ENCODE assay signal across 35 cellular contexts in genomic region chrX:31443654-31444053, GRCh38.
"Had no signal": no experiment of that assay in that cellular context is flagged by ENCODE, and none has a peak within 500 bp of the region (broad histone marks: within the 10 kb centered on the region; RNA-seq: fewer than 3 reads in every experiment).

No MANE protein-coding gene starts in this region.

- ATAC-seq: activated CD4-positive, CD25-positive, alpha-beta regulatory T cell treated with anti-CD3 and anti-CD28 coated beads, Interleukin-2, amount 50 U/mL, for 24 hours; activated CD8-positive, alpha-beta T cell treated with anti-CD3 and anti-CD28 coated beads for 36 hours; activated naive CD8-positive, alpha-beta T cell treated with anti-CD3 and anti-CD28 coated beads, Interleukin-2, amount 50 U/mL, for 24 hours; effector memory CD8-positive, alpha-beta T cell; foreskin keratinocyte; gastrocnemius medialis; heart left ventricle; T-helper 17 cell had no signal

- H3K4me3 ChIP-seq: adrenal gland, esophagus muscularis mucosa, gastrocnemius medialis, heart left ventricle had no signal

- H3K9me3 Mint-ChIP-seq: activated B cell treated with CpG ODN at 0.5 μM for 24 hours; activated CD8-positive, alpha-beta T cell treated with anti-CD3 and anti-CD28 coated beads for 36 hours; activated naive CD4-positive, alpha-beta T cell treated with anti-CD3 and anti-CD28 coated beads for 36 hours; activated naive CD4-positive, alpha-beta T cell treated with anti-CD3 and anti-CD28 coated beads, Interleukin-2, amount 50 U/mL, for 24 hours; activated naive CD8-positive, alpha-beta T cell treated with anti-CD3 and anti-CD28 coated beads for 36 hours; activated naive CD8-positive, alpha-beta T cell treated with anti-CD3 and anti-CD28 coated beads, Interleukin-2, amount 50 U/mL, for 24 hours; activated T-helper 1 cell treated with anti-CD3 and anti-CD28 coated beads, Interleukin-12 subunit alpha, Interleukin-12 subunit beta, Interleukin-2, Interleukin-4 antibody, amounts not matched to agents 30 ng/mL and 10 ng/mL and 1 ng/mL, durations not matched to agents 14 hours and 24 hours and 36 hours; activated T-helper 2 cell treated with anti-CD3 and anti-CD28 coated beads, Interferon-gamma antibody, Interleukin-2, Interleukin-4, amounts not matched to agents 10 μg/mL and 5 μg/mL and 100 μg/mL, durations not matched to agents 14 hours and 24 hours and 36 hours; effector memory CD8-positive, alpha-beta T cell; T-helper 2 cell treated with Interferon-gamma antibody and Interleukin-4, amounts not matched to agents 5 μg/mL and 100 μg/mL, for 36 hours had no signal

- H3K4me1 ChIP-seq: adrenal gland, esophagus muscularis mucosa, foreskin keratinocyte, gastrocnemius medialis, heart left ventricle had no signal

- DNase-seq: activated B cell treated with CpG ODN at 0.5 μM for 24 hours; activated CD4-positive, alpha-beta T cell treated with anti-CD3 and anti-CD28 coated beads for 48 hours; activated CD4-positive, alpha-beta T cell treated with anti-CD3 and anti-CD28 coated beads, Interleukin-2, amount 50 U/mL, for 1 hour; activated CD4-positive, alpha-beta T cell treated with anti-CD3 and anti-CD28 coated beads, Interleukin-2, amount 50 U/mL, for 48 hours; activated CD8-positive, alpha-beta memory T cell treated with anti-CD3 and anti-CD28 coated beads for 24 hours; activated CD8-positive, alpha-beta T cell treated with anti-CD3 and anti-CD28 coated beads for 36 hours; activated effector memory CD4-positive, alpha-beta T cell treated with anti-CD3 and anti-CD28 coated beads, Interleukin-2, amount 50 U/mL, for 16 hours; activated naive CD4-positive, alpha-beta T cell treated with anti-CD3 and anti-CD28 coated beads for 36 hours; activated naive CD8-positive, alpha-beta T cell treated with anti-CD3 and anti-CD28 coated beads for 36 hours; activated naive CD8-positive, alpha-beta T cell treated with anti-CD3 and anti-CD28 coated beads, Interleukin-2, amount 50 U/mL, for 24 hours; activated T-cell treated with anti-CD3 and anti-CD28 coated beads, Interleukin-2, amount 50 U/mL, for 48 hours; adrenal gland; amygdala; aorta; brain microvascular endothelial cell; caudate nucleus; cortex of kidney; dermis blood vessel endothelial cell; effector CD4-positive, alpha-beta T cell; effector memory CD8-positive, alpha-beta T cell; erythroblast; foreskin keratinocyte; gastrocnemius medialis; glutamatergic neuron; heart left ventricle; T-helper 1 cell; T-helper 17 cell; T1000; WERI-Rb-1 had no signal

- H3K4me3 Mint-ChIP-seq: activated B cell treated with CpG ODN at 0.5 μM for 24 hours; activated CD8-positive, alpha-beta T cell treated with anti-CD3 and anti-CD28 coated beads for 36 hours; activated naive CD4-positive, alpha-beta T cell treated with anti-CD3 and anti-CD28 coated beads for 36 hours; activated naive CD4-positive, alpha-beta T cell treated with anti-CD3 and anti-CD28 coated beads, Interleukin-2, amount 50 U/mL, for 24 hours; activated naive CD8-positive, alpha-beta T cell treated with anti-CD3 and anti-CD28 coated beads for 36 hours; activated naive CD8-positive, alpha-beta T cell treated with anti-CD3 and anti-CD28 coated beads, Interleukin-2, amount 50 U/mL, for 24 hours; activated T-helper 1 cell treated with anti-CD3 and anti-CD28 coated beads, Interleukin-12 subunit alpha, Interleukin-12 subunit beta, Interleukin-2, Interleukin-4 antibody, amounts not matched to agents 30 ng/mL and 10 ng/mL and 1 ng/mL, durations not matched to agents 14 hours and 24 hours and 36 hours; effector memory CD8-positive, alpha-beta T cell; T-helper 17 cell; T-helper 2 cell treated with Interferon-gamma antibody and Interleukin-4, amounts not matched to agents 5 μg/mL and 100 μg/mL, for 36 hours had no signal

- H3K9me3 ChIP-seq: adrenal gland, esophagus muscularis mucosa, gastrocnemius medialis, heart left ventricle had no signal

- H3K27me3 Mint-ChIP-seq: activated B cell treated with CpG ODN at 0.5 μM for 24 hours; activated CD8-positive, alpha-beta T cell treated with anti-CD3 and anti-CD28 coated beads for 36 hours; activated naive CD4-positive, alpha-beta T cell treated with anti-CD3 and anti-CD28 coated beads, Interleukin-2, amount 50 U/mL, for 24 hours; activated naive CD8-positive, alpha-beta T cell treated with anti-CD3 and anti-CD28 coated beads for 36 hours; activated naive CD8-positive, alpha-beta T cell treated with anti-CD3 and anti-CD28 coated beads, Interleukin-2, amount 50 U/mL, for 24 hours; effector memory CD8-positive, alpha-beta T cell; T-helper 17 cell had no signal

- H3K27ac ChIP-seq: adrenal gland, brain microvascular endothelial cell, esophagus muscularis mucosa, foreskin keratinocyte, gastrocnemius medialis, heart left ventricle, WERI-Rb-1 had no signal

- H3K36me3 Mint-ChIP-seq: activated naive CD4-positive, alpha-beta T cell treated with anti-CD3 and anti-CD28 coated beads, Interleukin-2, amount 50 U/mL, for 24 hours; activated naive CD8-positive, alpha-beta T cell treated with anti-CD3 and anti-CD28 coated beads for 36 hours had no signal

- H3K27ac Mint-ChIP-seq: activated B cell treated with CpG ODN at 0.5 μM for 24 hours; activated CD8-positive, alpha-beta T cell treated with anti-CD3 and anti-CD28 coated beads for 36 hours; activated naive CD4-positive, alpha-beta T cell treated with anti-CD3 and anti-CD28 coated beads for 36 hours; activated naive CD4-positive, alpha-beta T cell treated with anti-CD3 and anti-CD28 coated beads, Interleukin-2, amount 50 U/mL, for 24 hours; activated naive CD8-positive, alpha-beta T cell treated with anti-CD3 and anti-CD28 coated beads for 36 hours; activated naive CD8-positive, alpha-beta T cell treated with anti-CD3 and anti-CD28 coated beads, Interleukin-2, amount 50 U/mL, for 24 hours; activated T-helper 1 cell treated with anti-CD3 and anti-CD28 coated beads, Interleukin-12 subunit alpha, Interleukin-12 subunit beta, Interleukin-2, Interleukin-4 antibody, amounts not matched to agents 30 ng/mL and 10 ng/mL and 1 ng/mL, durations not matched to agents 14 hours and 24 hours and 36 hours; activated T-helper 2 cell treated with anti-CD3 and anti-CD28 coated beads, Interferon-gamma antibody, Interleukin-2, Interleukin-4, amounts not matched to agents 10 μg/mL and 5 μg/mL and 100 μg/mL, durations not matched to agents 14 hours and 24 hours and 36 hours; effector memory CD8-positive, alpha-beta T cell; T-helper 17 cell; T-helper 2 cell treated with Interferon-gamma antibody and Interleukin-4, amounts not matched to agents 5 μg/mL and 100 μg/mL, for 36 hours had no signal

- H3K27me3 ChIP-seq: adrenal gland, brain microvascular endothelial cell, esophagus muscularis mucosa, foreskin keratinocyte, gastrocnemius medialis had no signal

- H3K4me1 Mint-ChIP-seq: activated B cell treated with CpG ODN at 0.5 μM for 24 hours; activated naive CD4-positive, alpha-beta T cell treated with anti-CD3 and anti-CD28 coated beads, Interleukin-2, amount 50 U/mL, for 24 hours; activated naive CD8-positive, alpha-beta T cell treated with anti-CD3 and anti-CD28 coated beads for 36 hours; activated naive CD8-positive, alpha-beta T cell treated with anti-CD3 and anti-CD28 coated beads, Interleukin-2, amount 50 U/mL, for 24 hours; T-helper 17 cell had no signal

- H3K36me3 ChIP-seq: adrenal gland, brain microvascular endothelial cell, gastrocnemius medialis, heart left ventricle, WERI-Rb-1 had no signal
